26 cellular contexts compared by ENCODE assay signal in genomic region chr10:110510086-110510485, GRCh38.
"Had no signal": no experiment of that assay in that cellular context is flagged by ENCODE, and none has a peak within 500 bp of the region (broad histone marks: within the 10 kb centered on the region; RNA-seq: fewer than 3 reads in every experiment).

No MANE protein-coding gene starts in this region.

- FAIRE-seq: urothelium cell line had no signal

- ATAC-seq: activated naive CD8-positive, alpha-beta T cell treated with anti-CD3 and anti-CD28 coated beads, Interleukin-2, amount 50 U/mL, for 24 hours; body of pancreas; gastroesophageal sphincter; left ventricle myocardium superior; naive thymus-derived CD8-positive, alpha-beta T cell; psoas muscle had no signal

- H3K36me3 ChIP-seq: ovary had no signal

- H3K27ac Mint-ChIP-seq: activated naive CD8-positive, alpha-beta T cell treated with anti-CD3 and anti-CD28 coated beads, Interleukin-2, amount 50 U/mL, for 24 hours; mesothelial cell of epicardium; naive thymus-derived CD8-positive, alpha-beta T cell had no signal

- H3K4me1 ChIP-seq: body of pancreas had no signal

- H3K27me3 Mint-ChIP-seq: activated naive CD8-positive, alpha-beta T cell treated with anti-CD3 and anti-CD28 coated beads, Interleukin-2, amount 50 U/mL, for 24 hours; naive thymus-derived CD8-positive, alpha-beta T cell had no signal

- H3K9me3 Mint-ChIP-seq: activated naive CD8-positive, alpha-beta T cell treated with anti-CD3 and anti-CD28 coated beads, Interleukin-2, amount 50 U/mL, for 24 hours had no signal

- DNase-seq: activated CD4-positive, alpha-beta T cell treated with anti-CD3 and anti-CD28 coated beads for 1 hour; activated CD4-positive, alpha-beta T cell treated with anti-CD3 and anti-CD28 coated beads, Interleukin-2, amount 50 U/mL, for 1 hour; activated naive CD4-positive, alpha-beta T cell treated with anti-CD3 and anti-CD28 coated beads, Interleukin-2, amount 50 U/mL, for 16 hours; activated naive CD8-positive, alpha-beta T cell treated with anti-CD3 and anti-CD28 coated beads, Interleukin-2, amount 50 U/mL, for 24 hours; body of pancreas; dermis blood vessel endothelial cell; effector memory CD4-positive, alpha-beta T cell; esophagus squamous epithelium; head of caudate nucleus; hypothalamus; left ventricle myocardium superior; mammary epithelial cell; naive thymus-derived CD8-positive, alpha-beta T cell; ovary; psoas muscle; stimulated activated CD4-positive, alpha-beta T cell treated with anti-CD3 and anti-CD28 coated beads, Interleukin-12 subunit alpha, Interleukin-12 subunit beta, amount 100 ng/mL, for 4 hours; stomach; T-helper 1 cell; T-helper 9 cell; transverse colon had no signal

- H3K4me3 ChIP-seq: body of pancreas, cardiac muscle cell, esophagus squamous epithelium, gastroesophageal sphincter, ovary, psoas muscle, right atrium auricular region, stomach, suprapubic skin, transverse colon had no signal

- H3K9me3 ChIP-seq: body of pancreas, esophagus squamous epithelium, gastroesophageal sphincter, ovary, psoas muscle, right atrium auricular region, stomach, suprapubic skin, transverse colon had no signal

- H3K27me3 ChIP-seq: body of pancreas, cardiac muscle cell, esophagus squamous epithelium, gastroesophageal sphincter, ovary, right atrium auricular region, stomach, suprapubic skin, transverse colon had no signal

- H3K4me3 Mint-ChIP-seq: mesothelial cell of epicardium; naive thymus-derived CD8-positive, alpha-beta T cell had no signal

- H3K27ac ChIP-seq: body of pancreas, esophagus squamous epithelium, gastroesophageal sphincter, ovary, psoas muscle, stomach, suprapubic skin, transverse colon had no signal
